Comparison of ENCODE assay signal across 16 cellular contexts in the genomic region with DNA sequence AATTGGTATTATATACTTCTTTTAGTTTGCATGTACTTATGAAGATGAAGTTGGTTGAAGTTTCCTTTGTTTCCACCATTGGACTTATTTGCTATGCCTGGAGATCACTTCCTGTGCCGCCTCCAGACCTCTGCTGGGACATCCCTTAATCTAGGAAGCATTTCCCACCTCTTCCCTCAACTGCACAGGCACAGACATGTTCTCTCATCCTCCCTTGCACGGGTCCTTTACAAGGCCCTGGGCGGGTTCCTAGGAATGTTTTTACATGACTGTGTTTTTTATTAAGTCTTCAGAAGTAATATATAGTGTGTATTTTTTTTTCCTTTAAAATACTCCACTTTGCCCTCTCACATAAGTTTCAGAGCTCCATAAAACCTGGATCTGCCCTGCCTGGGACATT. TPM values are rescaled to one million over a fixed set of nuclear protein-coding genes. Genes with fewer than 3 reads are reported as not detected.
DNase-seq lines count a peak whose midpoint lies in the region; ATAC-seq, FAIRE-seq and TF ChIP-seq lines count a peak whose summit lies in the region.
"Had no signal": no experiment of that assay in that cellular context is flagged by ENCODE, and none has a peak within 500 bp of the region (broad histone marks: within the 10 kb centered on the region; RNA-seq: fewer than 3 reads in every experiment).

No MANE protein-coding gene starts in this region.

- TF ChIP-seq RAD21 in liver (IDR thresholded peaks at IDR 0.05) = no peak
- no peak for TF ChIP-seq RAD21 in HepG2 (CRISPR knock-in tag; IDR thresholded peaks at IDR 0.05)

- intact Hi-C loops in HepG2 (cut with micrococcal nuclease; ENCODE audit: unreplicated experiment) = loop anchor here (5.0 kb wide), 2 partner anchors 50 kb away; partner anchors contain the start of gene TMEM131L
- intact Hi-C loops in vagina (cut with DNase I) = no loop called here

- no peak overlapping the region for H3K9ac ChIP-seq in liver (ENCODE audit: low read depth in 1 of 2, low read length in 2 of 2)
- H3K9ac ChIP-seq in HepG2 (ENCODE audit: insufficient read depth, low read depth, low read length) = no peak overlapping the region
- no peak overlapping the region for H3K9ac ChIP-seq in keratinocyte (ENCODE audit: control insufficient read depth, extremely low read depth, insufficient read depth, low read length)
- H3K9ac ChIP-seq: GM23248 had no signal

- H3K4me2 ChIP-seq in HepG2 (ENCODE audit: low read depth, low read length) = no peak overlapping the region
- peak overlapping the region; percentile 43 for H3K4me2 ChIP-seq in keratinocyte (ENCODE audit: control insufficient read depth, extremely low read depth, insufficient read depth, low read depth, low read length)

- H3K4me3 ChIP-seq in liver (ENCODE audit: low read depth in 1 of 3, low read length in 3 of 3) = no peak overlapping the region
- no peak overlapping the region for H3K4me3 ChIP-seq in HepG2 (replicated peaks in 1 of 3; ENCODE audit: insufficient read depth in 1 of 3, low read depth in 2 of 3, low read length in 3 of 3)
- no peak overlapping the region for H3K4me3 ChIP-seq in keratinocyte (ENCODE audit: control insufficient read depth in 2 of 3, extremely low read depth in 1 of 3, insufficient read depth in 2 of 3, low read depth in 1 of 3, low read length in 3 of 3)
- no peak overlapping the region for H3K4me3 ChIP-seq in vagina
- H3K4me3 ChIP-seq: GM23248 had no signal

- H3K4me1 Mint-ChIP-seq in T-helper 17 cell = peaks cover 67% of the 10 kb centered on the region

- no TSS peak for BruUV-seq in HepG2 (replicated peaks; lab: Mats Ljungman, UMichigan)

- no peak overlapping the region for H3K4me3 Mint-ChIP-seq in T-helper 17 cell
- H3K4me3 Mint-ChIP-seq: mesothelial cell of epicardium had no signal

- H3K9me3 ChIP-seq in liver (ENCODE audit: control insufficient read depth in 4 of 4, low read length in 3 of 4) = no peaks in the 10 kb centered on the region
- H3K9me3 ChIP-seq in HepG2 (ENCODE audit: low read length) = no peaks in the 10 kb centered on the region
- H3K9me3 ChIP-seq in T-helper 17 cell (ENCODE audit: control insufficient read depth, low read length, poor library complexity, severe bottlenecking) = no peaks in the 10 kb centered on the region
- no peaks in the 10 kb centered on the region for H3K9me3 ChIP-seq in keratinocyte (ENCODE audit: control insufficient read depth, low read depth, low read length)
- no peaks in the 10 kb centered on the region for H3K9me3 ChIP-seq in vagina

- H3K27me3 ChIP-seq in liver (ENCODE audit: control insufficient read depth in 4 of 4, insufficient read depth in 4 of 4, low read length in 3 of 4) (no peaks in the 10 kb centered on the region), HepG2 (ENCODE audit: control insufficient read depth in 1 of 2, insufficient read depth in 2 of 2, low read length in 2 of 2) (no peaks in the 10 kb centered on the region), keratinocyte (ENCODE audit: control insufficient read depth, extremely low read depth, insufficient read depth, low read length) (no peaks in the 10 kb centered on the region), vagina (no peaks in the 10 kb centered on the region)

- in situ Hi-C loops in HepG2 (cut with HindIII; ENCODE audit: extremely low pct_ligation_motif_present, low pct_unique_long_range_greater_than_20kb) = no loop called here

- peak overlapping the region; percentile 82 to 84 for H3K27ac ChIP-seq in liver (ENCODE audit: low read depth in 1 of 2, low read length in 2 of 2)
- H3K27ac ChIP-seq in HepG2 (ENCODE audit: extremely low read length, insufficient read depth, low read length) = no peak overlapping the region
- no peak overlapping the region for H3K27ac ChIP-seq in keratinocyte (ENCODE audit: control insufficient read depth, insufficient read depth, low read length)
- peak overlapping the region; percentile 1 for H3K27ac ChIP-seq in vagina
- H3K27ac ChIP-seq: GM23248 had no signal

- H3K36me3 ChIP-seq in liver (ENCODE audit: control insufficient read depth in 4 of 4, insufficient read depth in 3 of 4, low read depth in 1 of 4, low read length in 3 of 4) = peaks cover 0 to 2% (median 0%) of the 10 kb centered on the region in 4 donors
- H3K36me3 ChIP-seq in HepG2 (replicated peaks in 1 of 2; ENCODE audit: control insufficient read depth in 1 of 2, insufficient read depth in 2 of 2, low read length in 2 of 2) = no peaks in the 10 kb centered on the region
- H3K36me3 ChIP-seq in keratinocyte (ENCODE audit: control insufficient read depth in 2 of 2, extremely low read depth in 1 of 2, insufficient read depth in 2 of 2, low read length in 2 of 2) = peaks cover 0 to 2% of the 10 kb centered on the region in 2 experiments
- no peaks in the 10 kb centered on the region for H3K36me3 ChIP-seq in vagina

- dilution Hi-C loops in keratinocyte (cut with MboI; ENCODE audit: extremely low pct_ligation_motif_present, low sequenced_read_pairs) = no loop called here

- 98% methylated on average over 3 of the region's 3 CpGs for WGBS in liver
- WGBS in HepG2 (ENCODE audit: low lambda C conversion rate) = 97% methylated on average over 3 of the region's 3 CpGs

- FAIRE-seq in HepG2 (lab: Jason Lieb, UNC) (no peak), keratinocyte (lab: Jason Lieb, UNC) (peak; percentile 46)
- FAIRE-seq: D721Med, kidney had no signal

- no peaks in the 10 kb centered on the region for H3K9me1 ChIP-seq in keratinocyte (ENCODE audit: control insufficient read depth, extremely low read depth, insufficient read depth, low read length)

- TF ChIP-seq POLR2A in HepG2 (IDR thresholded peaks at IDR 0.05; ENCODE audit: insufficient read depth in 1 of 2, low read depth in 2 of 2, low read length in 2 of 2) (no peak), vagina (IDR thresholded peaks at IDR 0.05) (no peak)

- H2AFZ ChIP-seq in HepG2 (ENCODE audit: low read length) = no peak overlapping the region
- peak overlapping the region; percentile 20 for H2AFZ ChIP-seq in keratinocyte (ENCODE audit: control insufficient read depth, low read length)
- H2AFZ ChIP-seq: GM23248 had no signal

- TF ChIP-seq EP300 in HepG2 (IDR thresholded peaks at IDR 0.05; ENCODE audit: low read depth in 2 of 2, low read length in 2 of 2) (no peak), HepG2 (CRISPR knock-in tag; IDR thresholded peaks at IDR 0.05; ENCODE audit: borderline replicate concordance) (no peak)

- H4K20me1 ChIP-seq in HepG2 (ENCODE audit: insufficient read depth, low read length) = no peaks in the 10 kb centered on the region
- no peaks in the 10 kb centered on the region for H4K20me1 ChIP-seq in keratinocyte (ENCODE audit: control insufficient read depth, extremely low read depth, insufficient read depth, low read length)

- no peaks in the 10 kb centered on the region for H3K36me3 Mint-ChIP-seq in T-helper 17 cell (ENCODE audit: low read depth)
- H3K36me3 Mint-ChIP-seq: mesothelial cell of epicardium had no signal

- peak overlapping the region; percentile 97 for H3K27ac Mint-ChIP-seq in T-helper 17 cell
- H3K27ac Mint-ChIP-seq: mesothelial cell of epicardium had no signal

- peaks cover 5 to 45% (median 30%) of the 10 kb centered on the region in 4 donors for H3K4me1 ChIP-seq in liver (ENCODE audit: control insufficient read depth in 4 of 4, insufficient read depth in 4 of 4, low read length in 3 of 4)
- H3K4me1 ChIP-seq in HepG2 (ENCODE audit: insufficient read depth, low read length) = peaks cover 36% of the 10 kb centered on the region
- peaks cover 24% of the 10 kb centered on the region for H3K4me1 ChIP-seq in keratinocyte (ENCODE audit: control insufficient read depth, extremely low read depth, insufficient read depth, low read length)
- H3K4me1 ChIP-seq in vagina = peaks cover 24% of the 10 kb centered on the region

- H3K79me2 ChIP-seq in HepG2 (ENCODE audit: insufficient read depth, low read length) (no peaks in the 10 kb centered on the region), keratinocyte (ENCODE audit: control insufficient read depth, insufficient read depth, low read length) (no peaks in the 10 kb centered on the region)

- no peaks in the 10 kb centered on the region for H3K27me3 Mint-ChIP-seq in T-helper 17 cell

- TF ChIP-seq CTCF in liver (IDR thresholded peaks at IDR 0.05; ENCODE audit: low read depth, low read length, missing input control) = no peak
- no peak for TF ChIP-seq CTCF in HepG2 (CRISPR knock-in tag; IDR thresholded peaks at IDR 0.05)
- no peak for TF ChIP-seq CTCF in keratinocyte (optimal IDR thresholded peaks at IDR 0.05 in 1 of 3, IDR thresholded peaks at IDR 0.05 in 1 of 3, conservative IDR thresholded peaks at IDR 0.05 in 1 of 3; ENCODE audit: extremely low read depth in 1 of 3, insufficient read depth in 2 of 3, low read length in 3 of 3)
- TF ChIP-seq CTCF in vagina (IDR thresholded peaks at IDR 0.05) = no peak

- no peak for DNase-seq in HepG2 (ENCODE audit: low spot score)
- no peak for DNase-seq in T-helper 17 cell
- peak; percentile 28 for DNase-seq in keratinocyte (ENCODE audit: low read depth, low spot score)
- DNase-seq in vagina (ENCODE audit: extremely low spot score in 2 of 2) = no peak
- DNase-seq in NCI-H2196 treated with DMSO at 0.1 percent for 48 hours (lab: John Stamatoyannopoulos, UW; ENCODE audit: unreplicated experiment) = no peak
- DNase-seq: GM23248, kidney, NCI-H2029, NCI-H526, nucleus accumbens, right cardiac atrium had no signal

- CTCF ChIA-PET in HepG2 (lab: Yijun Ruan, JAX; ENCODE audit: low intra/inter-chr PET ratio, low total read pairs) = no interaction called here

- ATAC-seq in HepG2 = no peak
- no peak for ATAC-seq in T-helper 17 cell
- ATAC-seq in GM18520 (IDR thresholded peaks at IDR 0.05; ENCODE audit: unreplicated experiment) = no peak
- no peak for ATAC-seq in HG03460 (IDR thresholded peaks at IDR 0.05; ENCODE audit: unreplicated experiment)

- POLR2A ChIA-PET in HepG2 (lab: Yijun Ruan, JAX) = no interaction called here

RNA-seq across cellular contexts. Expression of gene TMEM131L, which starts 51.0 kb away (rescaled TPM):
- total RNA-seq in liver (10 to 100 TPM; 18.7 to 41.3 TPM), HepG2 (2016; rRNA removed; fragmentation: Illumina TruSeq; extraction: Trizol) (2.4 and 4.5 TPM in 2 replicates), T-helper 17 cell (10 to 100 TPM; 83.8 to 92.7 TPM), vagina (17.7 TPM)
- polyA plus RNA-seq in liver (1 to 10 TPM; 4.9 to 7.2 TPM), HepG2 (2011; rRNA removed) (2.2 and 2.8 TPM in 2 replicates), keratinocyte (7.0 to 10.3 TPM (median 9.3 TPM) in 3 replicates)
- 1.2 and 1.4 TPM in 2 replicates for total RNA-seq in HepG2 (2016; cell fraction: cytosol; rRNA removed; fragmentation: Illumina TruSeq; extraction: Trizol; ENCODE audit: low read depth)
- 2.7 and 4.5 TPM in 2 replicates for total RNA-seq in HepG2 (2016; cell fraction: insoluble cytoplasmic fraction; rRNA removed; fragmentation: Illumina TruSeq; extraction: Trizol)
- 1.1 and 2.7 TPM in 2 replicates for total RNA-seq in HepG2 (2016; cell fraction: membrane; rRNA removed; fragmentation: Illumina TruSeq; extraction: Trizol)
- total RNA-seq in HepG2 (2016; cell fraction: nucleus; rRNA removed; fragmentation: Illumina TruSeq; extraction: Trizol) = 10.8 and 10.9 TPM in 2 replicates
- polyA plus RNA-seq in HepG2 (2011; cell fraction: cytosol; rRNA removed) = 1.3 and 2.2 TPM in 2 replicates
- 4.1 and 4.5 TPM in 2 replicates for polyA plus RNA-seq in HepG2 (2011; cell fraction: nucleus; rRNA removed)
- polyA plus RNA-seq in HepG2 (2012) = 2.3 and 5.2 TPM in 2 replicates
- polyA plus RNA-seq in HepG2 (2016; cell fraction: cytosol; fragmentation: Illumina TruSeq; extraction: Trizol; ENCODE audit: low read depth) = 0.16 and 0.25 TPM in 2 replicates
- 1.7 and 2.1 TPM in 2 replicates for polyA plus RNA-seq in HepG2 (2016; cell fraction: insoluble cytoplasmic fraction; fragmentation: Illumina TruSeq; extraction: Trizol; ENCODE audit: low read depth)
- polyA plus RNA-seq in HepG2 (2016; cell fraction: membrane; fragmentation: Illumina TruSeq; extraction: Trizol; ENCODE audit: low read depth) = 0.18 and 0.30 TPM in 2 replicates
- polyA plus RNA-seq in HepG2 (2016; cell fraction: nucleus; fragmentation: Illumina TruSeq; extraction: Trizol; ENCODE audit: insufficient read depth, low read depth) = 6.6 and 8.4 TPM in 2 replicates
- polyA minus RNA-seq in HepG2 (2011; rRNA and poly(A)+ RNA removed; ENCODE audit: low replicate concordance) = 5.2 and 8.7 TPM in 2 replicates
- polyA minus RNA-seq in HepG2 (2011; cell fraction: cytosol; rRNA and poly(A)+ RNA removed) = 3.6 and 7.2 TPM in 2 replicates
- 10.8 and 14.8 TPM in 2 replicates for polyA minus RNA-seq in HepG2 (2011; cell fraction: nucleus; rRNA and poly(A)+ RNA removed)
- polyA plus RNA-seq in keratinocyte (2011; ENCODE audit: low read depth) = 7.6 TPM
- polyA plus RNA-seq in keratinocyte (2011; cell fraction: cytosol; rRNA removed) = 3.1 and 5.0 TPM in 2 replicates
- 29.1 and 29.5 TPM in 2 replicates for polyA plus RNA-seq in keratinocyte (2011; cell fraction: nucleus; rRNA removed)
- 6.1 and 8.0 TPM in 2 replicates for polyA plus RNA-seq in keratinocyte (2012; ENCODE audit: low replicate concordance)
- 11.5 to 33.8 TPM (median 21.1 TPM) in 3 replicates for polyA minus RNA-seq in keratinocyte
- 7.7 TPM for polyA minus RNA-seq in keratinocyte (2011; cell fraction: cytosol; rRNA and poly(A)+ RNA removed)
- polyA minus RNA-seq in keratinocyte (2011; cell fraction: nucleus; rRNA and poly(A)+ RNA removed) = 41.9 and 80.6 TPM in 2 replicates

Comparison
In these comparisons a context has a peak if more than half of its experiments do, and no peak if none do; other contexts are left out.
1. H3K27ac ChIP-seq: peak in liver (2 of 2) and vagina (single experiment); none in HepG2 (single experiment) and keratinocyte (single experiment).